1 cellular context compared by ENCODE assay signal in genomic region chr16:23524001-23524400, GRCh38.
TF ChIP-seq lines count a peak whose summit lies in the region.

No MANE protein-coding gene starts in this region.

TF ChIP-seq in GM12878, 131 proteins besides CTCF, POLR2A, EP300 and RAD21:
- no peak for TF ChIP-seq PAX8 (IDR thresholded peaks at IDR 0.05)
- TF ChIP-seq ESRRA (IDR thresholded peaks at IDR 0.05; ENCODE audit: low read length) = no peak
- TF ChIP-seq, protein P1, sequence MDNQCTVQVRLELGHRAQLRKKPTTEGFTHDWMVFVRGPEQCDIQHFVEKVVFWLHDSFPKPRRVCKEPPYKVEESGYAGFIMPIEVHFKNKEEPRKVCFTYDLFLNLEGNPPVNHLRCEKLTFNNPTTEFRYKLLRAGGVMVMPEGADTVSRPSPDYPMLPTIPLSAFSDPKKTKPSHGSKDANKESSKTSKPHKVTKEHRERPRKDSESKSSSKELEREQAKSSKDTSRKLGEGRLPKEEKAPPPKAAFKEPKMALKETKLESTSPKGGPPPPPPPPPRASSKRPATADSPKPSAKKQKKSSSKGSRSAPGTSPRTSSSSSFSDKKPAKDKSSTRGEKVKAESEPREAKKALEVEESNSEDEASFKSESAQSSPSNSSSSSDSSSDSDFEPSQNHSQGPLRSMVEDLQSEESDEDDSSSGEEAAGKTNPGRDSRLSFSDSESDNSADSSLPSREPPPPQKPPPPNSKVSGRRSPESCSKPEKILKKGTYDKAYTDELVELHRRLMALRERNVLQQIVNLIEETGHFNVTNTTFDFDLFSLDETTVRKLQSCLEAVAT (IDR thresholded peaks at IDR 0.05) = no peak
- no peak for TF ChIP-seq KDM1A (IDR thresholded peaks at IDR 0.05; ENCODE audit: borderline replicate concordance)
- TF ChIP-seq, protein P2, sequence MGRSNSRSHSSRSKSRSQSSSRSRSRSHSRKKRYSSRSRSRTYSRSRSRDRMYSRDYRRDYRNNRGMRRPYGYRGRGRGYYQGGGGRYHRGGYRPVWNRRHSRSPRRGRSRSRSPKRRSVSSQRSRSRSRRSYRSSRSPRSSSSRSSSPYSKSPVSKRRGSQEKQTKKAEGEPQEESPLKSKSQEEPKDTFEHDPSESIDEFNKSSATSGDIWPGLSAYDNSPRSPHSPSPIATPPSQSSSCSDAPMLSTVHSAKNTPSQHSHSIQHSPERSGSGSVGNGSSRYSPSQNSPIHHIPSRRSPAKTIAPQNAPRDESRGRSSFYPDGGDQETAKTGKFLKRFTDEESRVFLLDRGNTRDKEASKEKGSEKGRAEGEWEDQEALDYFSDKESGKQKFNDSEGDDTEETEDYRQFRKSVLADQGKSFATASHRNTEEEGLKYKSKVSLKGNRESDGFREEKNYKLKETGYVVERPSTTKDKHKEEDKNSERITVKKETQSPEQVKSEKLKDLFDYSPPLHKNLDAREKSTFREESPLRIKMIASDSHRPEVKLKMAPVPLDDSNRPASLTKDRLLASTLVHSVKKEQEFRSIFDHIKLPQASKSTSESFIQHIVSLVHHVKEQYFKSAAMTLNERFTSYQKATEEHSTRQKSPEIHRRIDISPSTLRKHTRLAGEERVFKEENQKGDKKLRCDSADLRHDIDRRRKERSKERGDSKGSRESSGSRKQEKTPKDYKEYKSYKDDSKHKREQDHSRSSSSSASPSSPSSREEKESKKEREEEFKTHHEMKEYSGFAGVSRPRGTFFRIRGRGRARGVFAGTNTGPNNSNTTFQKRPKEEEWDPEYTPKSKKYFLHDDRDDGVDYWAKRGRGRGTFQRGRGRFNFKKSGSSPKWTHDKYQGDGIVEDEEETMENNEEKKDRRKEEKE (IDR thresholded peaks at IDR 0.05) = no peak
- no peak for TF ChIP-seq ZZZ3 (IDR thresholded peaks at IDR 0.05; ENCODE audit: control insufficient read depth, insufficient read length, low read depth)
- TF ChIP-seq, protein P3, sequence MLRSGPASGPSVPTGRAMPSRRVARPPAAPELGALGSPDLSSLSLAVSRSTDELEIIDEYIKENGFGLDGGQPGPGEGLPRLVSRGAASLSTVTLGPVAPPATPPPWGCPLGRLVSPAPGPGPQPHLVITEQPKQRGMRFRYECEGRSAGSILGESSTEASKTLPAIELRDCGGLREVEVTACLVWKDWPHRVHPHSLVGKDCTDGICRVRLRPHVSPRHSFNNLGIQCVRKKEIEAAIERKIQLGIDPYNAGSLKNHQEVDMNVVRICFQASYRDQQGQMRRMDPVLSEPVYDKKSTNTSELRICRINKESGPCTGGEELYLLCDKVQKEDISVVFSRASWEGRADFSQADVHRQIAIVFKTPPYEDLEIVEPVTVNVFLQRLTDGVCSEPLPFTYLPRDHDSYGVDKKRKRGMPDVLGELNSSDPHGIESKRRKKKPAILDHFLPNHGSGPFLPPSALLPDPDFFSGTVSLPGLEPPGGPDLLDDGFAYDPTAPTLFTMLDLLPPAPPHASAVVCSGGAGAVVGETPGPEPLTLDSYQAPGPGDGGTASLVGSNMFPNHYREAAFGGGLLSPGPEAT (IDR thresholded peaks at IDR 0.05; ENCODE audit: low read depth) = no peak
- TF ChIP-seq STAT3 (IDR thresholded peaks at IDR 0.05; ENCODE audit: low read depth, low read length) = no peak
- no peak for TF ChIP-seq BRCA1 (IDR thresholded peaks at IDR 0.05; ENCODE audit: low read depth, low read length)
- no peak for TF ChIP-seq RAD51 (IDR thresholded peaks at IDR 0.05)
- no peak for TF ChIP-seq IRF5 (IDR thresholded peaks at IDR 0.05; ENCODE audit: borderline replicate concordance)
- no peak for TF ChIP-seq CREB1 (IDR thresholded peaks at IDR 0.05; ENCODE audit: low read depth)
- TF ChIP-seq MTA3 (IDR thresholded peaks at IDR 0.05; ENCODE audit: borderline replicate concordance, low read length) = no peak
- no peak for TF ChIP-seq YBX1 (IDR thresholded peaks at IDR 0.05)
- no peak for TF ChIP-seq ZNF687 (IDR thresholded peaks at IDR 0.05)
- no peak for TF ChIP-seq CHD4 (IDR thresholded peaks at IDR 0.05)
- TF ChIP-seq ZNF24 (IDR thresholded peaks at IDR 0.05) = no peak
- no peak for TF ChIP-seq GABPA (IDR thresholded peaks at IDR 0.05; ENCODE audit: low read depth)
- TF ChIP-seq ASH2L (IDR thresholded peaks at IDR 0.05; ENCODE audit: borderline replicate concordance, low read depth) = no peak
- TF ChIP-seq CUX1 (IDR thresholded peaks at IDR 0.05; ENCODE audit: insufficient replicate concordance, low read depth, low read length) = no peak
